In genomic region chr2:61282104-61282590, GRCh38 we compare ENCODE assay signal across 23 cellular contexts.
"Had no signal": no experiment of that assay in that cellular context is flagged by ENCODE, and none has a peak within 500 bp of the region (broad histone marks: within the 10 kb centered on the region; RNA-seq: fewer than 3 reads in every experiment).

No MANE protein-coding gene starts in this region.

- H3K4me1 ChIP-seq: neural progenitor cell, pancreas, psoas muscle, sigmoid colon, suprapubic skin, testis, tibial artery, upper lobe of left lung, vagina had no signal

- H3K4me3 ChIP-seq: neural progenitor cell, pancreas, psoas muscle, right lobe of liver, sigmoid colon, suprapubic skin, testis, tibial artery, transverse colon, upper lobe of left lung, vagina had no signal

- H3K27ac ChIP-seq: neural progenitor cell, pancreas, psoas muscle, right lobe of liver, sigmoid colon, suprapubic skin, testis, tibial artery, transverse colon, upper lobe of left lung, vagina had no signal

- DNase-seq: naive thymus-derived CD4-positive, alpha-beta T cell; natural killer cell; pancreas; psoas muscle; right cardiac atrium; right lobe of liver; sigmoid colon; small intestine; stimulated activated CD4-positive, alpha-beta T cell treated with anti-CD3 and anti-CD28 coated beads, Interleukin-15, amount 100 ng/mL, for 24 hours; stimulated activated CD4-positive, alpha-beta T cell treated with anti-CD3 and anti-CD28 coated beads, Interleukin-2, amount 100 ng/mL, for 24 hours; stimulated activated CD4-positive, alpha-beta T cell treated with anti-CD3 and anti-CD28 coated beads, Interleukin-2, amount 100 ng/mL, for 48 hours; stimulated activated CD4-positive, alpha-beta T cell treated with anti-CD3 and anti-CD28 coated beads, Interleukin-4, amount 100 ng/mL, for 24 hours; stimulated activated naive B cell treated with anti-CD40 and anti-IgM and Interleukin-4, amounts not matched to agents 10 μg/mL and 1 μg/mL and 100 μg/mL, for 72 hours; stimulated activated naive CD4-positive, alpha-beta T cell treated with Interleukin-2 at 50 U/mL for 16 hours; substantia nigra; testis; tibial artery; transverse colon; upper lobe of left lung had no signal

- H3K27me3 ChIP-seq: neural progenitor cell, pancreas, right lobe of liver, sigmoid colon, suprapubic skin, testis, tibial artery, transverse colon, upper lobe of left lung, vagina had no signal

- ATAC-seq: naive thymus-derived CD4-positive, alpha-beta T cell; natural killer cell; pancreas; psoas muscle; right cardiac atrium; right lobe of liver; stimulated activated effector memory CD8-positive, alpha-beta T cell treated with anti-CD3 and anti-CD28 coated beads, Interleukin-12 subunit alpha, Interleukin-12 subunit beta, amount 100 ng/mL, for 72 hours; stimulated activated naive B cell treated with anti-CD40 and anti-IgM and Interleukin-4, amounts not matched to agents 10 μg/mL and 1 μg/mL and 100 μg/mL, for 72 hours had no signal

- H3K9me3 ChIP-seq: pancreas, psoas muscle, right lobe of liver, sigmoid colon, suprapubic skin, testis, tibial artery, transverse colon, upper lobe of left lung, vagina had no signal
